ENCODE assay signal across 16 cellular contexts in genomic region chr14:39740454-39740853, GRCh38.
DNase-seq lines count a peak whose midpoint lies in the region; ATAC-seq and TF ChIP-seq lines count a peak whose summit lies in the region.
"Had no signal": no experiment of that assay in that cellular context is flagged by ENCODE, and none has a peak within 500 bp of the region (broad histone marks: within the 10 kb centered on the region; RNA-seq: fewer than 3 reads in every experiment).

No MANE protein-coding gene starts in this region.

- H4K91ac ChIP-seq in neuronal stem cell (ENCODE audit: low read depth, low read length, poor library complexity): no peak overlapping the region

- DNase-seq in DMS79 (lab: John Stamatoyannopoulos, UW) (peak; percentile 19), NCI-H510A (lab: John Stamatoyannopoulos, UW) (peak; percentile 3), neuronal stem cell (ENCODE audit: low spot score) (no peak), thyroid gland (peak; percentile 44 to 50), psoas muscle (no peak), cerebellar nuclear complex (lab: John Stamatoyannopoulos, UW) (no peak), SW 1271 (lab: John Stamatoyannopoulos, UW) (no peak)
- DNase-seq: 8988T; AML-193; Caco-2; CD8-positive, alpha-beta memory T cell; GM23248 had no signal

- H2BK120ac ChIP-seq in neuronal stem cell (ENCODE audit: low read depth, low read length): no peak overlapping the region

- H3K27ac ChIP-seq in neuronal stem cell (replicated peaks; ENCODE audit: low read length): no peak overlapping the region
- H3K27ac ChIP-seq in thyroid gland: no peak overlapping the region
- no peak overlapping the region for H3K27ac ChIP-seq in psoas muscle
- H3K27ac ChIP-seq: BLaER1, GM23248, HL-60 had no signal

- intact Hi-C loops in thyroid gland (cut with DNase I): no loop called here
- intact Hi-C loops in psoas muscle (cut with DNase I): no loop called here

- H3K4me3 ChIP-seq in neuronal stem cell (ENCODE audit: low read length in 2 of 2) (no peak overlapping the region), thyroid gland (replicated peaks in 1 of 3) (no peak overlapping the region), psoas muscle (no peak overlapping the region)
- H3K4me3 ChIP-seq: BLaER1, GM23248 had no signal

- H3K9me3 ChIP-seq in neuronal stem cell (replicated peaks in 1 of 2; ENCODE audit: control insufficient read depth in 2 of 2, insufficient read depth in 1 of 2, low read depth in 1 of 2, low read length in 2 of 2) (no peaks in the 10 kb centered on the region), thyroid gland (no peaks in the 10 kb centered on the region), psoas muscle (no peaks in the 10 kb centered on the region)
- H3K9me3 ChIP-seq: BLaER1, Caco-2 had no signal

- peak overlapping the region; percentile 75 for H2BK5ac ChIP-seq in neuronal stem cell (ENCODE audit: low read length)

- no peak for TF ChIP-seq CTCF in thyroid gland (IDR thresholded peaks at IDR 0.05)
- no peak for TF ChIP-seq CTCF in psoas muscle (IDR thresholded peaks at IDR 0.05)

- no peaks in the 10 kb centered on the region for H3K79me1 ChIP-seq in neuronal stem cell (ENCODE audit: low read depth, low read length)

- no peak overlapping the region for H2AFZ ChIP-seq in neuronal stem cell (ENCODE audit: low read length)
- H2AFZ ChIP-seq: GM23248 had no signal

- H3K4me2 ChIP-seq in neuronal stem cell (ENCODE audit: insufficient read depth, low read length, poor library complexity, severe bottlenecking): no peak overlapping the region
- H3K4me2 ChIP-seq: BLaER1 had no signal

- no peak overlapping the region for H2AK5ac ChIP-seq in neuronal stem cell (ENCODE audit: low read depth, low read length)

- ATAC-seq in psoas muscle: no peak
- ATAC-seq in HG02623 (IDR thresholded peaks at IDR 0.05; ENCODE audit: unreplicated experiment): no peak
- ATAC-seq: HCT116 had no signal

- H2BK15ac ChIP-seq in neuronal stem cell (ENCODE audit: low read length): no peak overlapping the region

- no peak overlapping the region for H3K9ac ChIP-seq in neuronal stem cell (ENCODE audit: low read depth, low read length, poor library complexity)
- H3K9ac ChIP-seq: BLaER1, GM23248 had no signal

- H3K27me3 ChIP-seq in neuronal stem cell (ENCODE audit: control insufficient read depth in 3 of 3, insufficient read depth in 3 of 3, low read depth in 1 of 3, low read length in 3 of 3): no peaks in the 10 kb centered on the region
- H3K27me3 ChIP-seq in thyroid gland: no peaks in the 10 kb centered on the region
- no peaks in the 10 kb centered on the region for H3K27me3 ChIP-seq in psoas muscle (ENCODE audit: insufficient read depth in 3 of 3, low read length in 2 of 3)
- H3K27me3 ChIP-seq: BLaER1 had no signal

- no peak overlapping the region for H4K8ac ChIP-seq in neuronal stem cell (ENCODE audit: low read depth, low read length)

- H3K36me3 ChIP-seq in neuronal stem cell (replicated peaks in 1 of 2; ENCODE audit: control insufficient read depth in 2 of 2, insufficient read depth in 2 of 2, low read length in 2 of 2): no peaks in the 10 kb centered on the region
- no peaks in the 10 kb centered on the region for H3K36me3 ChIP-seq in thyroid gland
- no peaks in the 10 kb centered on the region for H3K36me3 ChIP-seq in psoas muscle (ENCODE audit: insufficient read depth in 1 of 2, low read depth in 1 of 2)
- H3K36me3 ChIP-seq: BLaER1 had no signal

- no peak for TF ChIP-seq POLR2A in thyroid gland (IDR thresholded peaks at IDR 0.05)

- H3K4me1 ChIP-seq in neuronal stem cell (ENCODE audit: control insufficient read depth in 2 of 2, insufficient read depth in 1 of 2, low read depth in 1 of 2, low read length in 2 of 2): no peaks in the 10 kb centered on the region
- peaks cover 0 to 6% of the 10 kb centered on the region in 2 donors for H3K4me1 ChIP-seq in thyroid gland
- H3K4me1 ChIP-seq in psoas muscle: no peaks in the 10 kb centered on the region
- H3K4me1 ChIP-seq: BLaER1, Caco-2 had no signal

- H2BK12ac ChIP-seq in neuronal stem cell (ENCODE audit: low read length): no peak overlapping the region

- no peak overlapping the region for H3K18ac ChIP-seq in neuronal stem cell (ENCODE audit: low read length)

- H3K14ac ChIP-seq in neuronal stem cell (ENCODE audit: low read length): no peak overlapping the region

- H3K23ac ChIP-seq in neuronal stem cell (ENCODE audit: low read depth, low read length, poor library complexity): no peak overlapping the region

- no peak overlapping the region for H3K4ac ChIP-seq in neuronal stem cell (ENCODE audit: low read length)

Comparison
In these comparisons a context has a peak if more than half of its experiments do, and no peak if none do; other contexts are left out.
1. DNase-seq: peak in DMS79 (single experiment), NCI-H510A (single experiment) and thyroid gland (2 of 2); none in neuronal stem cell (single experiment), psoas muscle (0 of 2), cerebellar nuclear complex (0 of 2) and SW 1271 (0 of 2).